11 cellular contexts compared by ENCODE assay signal in genomic region chr11:78349114-78349513, GRCh38.
DNase-seq lines count a peak whose midpoint lies in the region; ATAC-seq, FAIRE-seq and TF ChIP-seq lines count a peak whose summit lies in the region.
"Had no signal": no experiment of that assay in that cellular context is flagged by ENCODE, and none has a peak within 500 bp of the region (broad histone marks: within the 10 kb centered on the region; RNA-seq: fewer than 3 reads in every experiment).

No MANE protein-coding gene starts in this region.

- DNase-seq in GM12892 (ENCODE audit: insufficient read length) (no peak), OCI-M1 (lab: John Stamatoyannopoulos, UW) (peak; percentile 92), spleen (no peak), DMS79 treated with DMSO at 0.1 percent for 48 hours (lab: John Stamatoyannopoulos, UW) (no peak), frontal cortex (ENCODE audit: low spot score in 2 of 2) (no peak), NCI-H1436 treated with DMSO at 0.1 percent for 48 hours (lab: John Stamatoyannopoulos, UW) (no peak)
- DNase-seq: natural killer cell, T1000 had no signal

- no peak for ATAC-seq in HG02623 (IDR thresholded peaks at IDR 0.05; ENCODE audit: unreplicated experiment)
- ATAC-seq: natural killer cell had no signal

- no peak for TF ChIP-seq POLR2A in GM12892 (IDR thresholded peaks at IDR 0.05; ENCODE audit: low read depth, low read length)
- no peak for TF ChIP-seq POLR2A in spleen (IDR thresholded peaks at IDR 0.05)

- intact Hi-C loops in spleen (cut with DNase I; ENCODE audit: low total_unique reads) = no loop called here

- H3K36me3 ChIP-seq in spleen = no peaks in the 10 kb centered on the region

- peak overlapping the region in 1 of 8 donors; percentile 46 for H3K4me3 ChIP-seq in spleen

- H3K27ac ChIP-seq in layer of hippocampus (ENCODE audit: low read depth, low read length) (peak overlapping the region; percentile 88), spleen (peak overlapping the region; percentile 65 to 92 (median 83))

- peaks cover 25 to 76% (median 57%) of the 10 kb centered on the region in 6 donors for H3K4me1 ChIP-seq in spleen

- FAIRE-seq in GM12892 (lab: Jason Lieb, UNC) (peak; percentile 84), frontal cortex (lab: Jason Lieb, UNC) (no peak)
- FAIRE-seq: GM19239 had no signal

- no peaks in the 10 kb centered on the region for H3K9me3 ChIP-seq in spleen

- TF ChIP-seq CTCF in spleen (IDR thresholded peaks at IDR 0.05 in 8 of 11, conservative IDR thresholded peaks at IDR 0.05 in 3 of 11) = no peak

- no peaks in the 10 kb centered on the region for H3K27me3 ChIP-seq in layer of hippocampus (ENCODE audit: control insufficient read depth, insufficient read depth, low read length)
- no peaks in the 10 kb centered on the region for H3K27me3 ChIP-seq in spleen (replicated peaks in 1 of 7)

- WGBS in spleen, 5 donors = 45 to 57% (median 50%) methylated on average over 3 of the region's 3 CpGs
